ENCODE assay signal across 8 cellular contexts in the genomic region with DNA sequence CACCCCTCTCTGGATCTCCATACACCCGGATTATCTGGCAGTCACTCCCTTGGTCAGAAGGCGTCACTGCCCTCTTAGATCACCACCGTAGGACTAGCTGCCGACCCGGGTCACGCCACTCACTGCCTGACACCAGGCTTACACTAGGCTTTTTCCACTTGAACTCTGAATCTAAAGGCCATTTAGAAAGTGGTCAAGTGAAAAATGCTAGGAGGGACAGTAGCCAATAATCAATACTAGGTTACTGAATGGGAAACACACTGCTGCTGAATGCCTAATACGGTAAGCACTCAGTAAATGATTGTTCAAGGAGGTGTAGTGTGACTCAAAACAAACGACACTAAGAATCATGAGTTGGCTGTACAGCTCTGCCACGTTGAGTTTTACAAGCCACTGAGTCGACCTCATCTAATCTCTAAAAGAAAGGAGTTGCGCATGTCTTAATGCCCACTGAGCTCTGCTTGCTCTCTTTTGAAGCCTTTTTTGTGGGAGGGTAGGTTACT. TPM values are rescaled to one million over a fixed set of nuclear protein-coding genes. Genes with fewer than 3 reads are reported as not detected.
DNase-seq lines count a peak whose midpoint lies in the region; ATAC-seq, FAIRE-seq and TF ChIP-seq lines count a peak whose summit lies in the region.

No MANE protein-coding gene starts in this region.

- peak overlapping the region; percentile 99 for H3K27ac Mint-ChIP-seq in HFFc6
- H3K27ac Mint-ChIP-seq in stimulated activated effector memory CD8-positive, alpha-beta T cell treated with anti-CD3 and anti-CD28 coated beads, Interleukin-12 subunit alpha, Interleukin-12 subunit beta, amount 100 ng/mL, for 72 hours = peak overlapping the region; percentile 98

- peak overlapping the region; percentile 88 for H3K4me3 ChIP-seq in astrocyte of the cerebellum (ENCODE audit: low read depth, low read length)

- ATAC-seq in stimulated activated effector memory CD8-positive, alpha-beta T cell treated with anti-CD3 and anti-CD28 coated beads, Interleukin-12 subunit alpha, Interleukin-12 subunit beta, amount 100 ng/mL, for 72 hours = peak; percentile 86

- H3K9me3 Mint-ChIP-seq in HFFc6 = no peaks in the 10 kb centered on the region
- no peaks in the 10 kb centered on the region for H3K9me3 Mint-ChIP-seq in stimulated activated effector memory CD8-positive, alpha-beta T cell treated with anti-CD3 and anti-CD28 coated beads, Interleukin-12 subunit alpha, Interleukin-12 subunit beta, amount 100 ng/mL, for 72 hours

- peaks cover 57% of the 10 kb centered on the region for H3K4me1 Mint-ChIP-seq in HFFc6 (ENCODE audit: low read depth)
- peaks cover 37% of the 10 kb centered on the region for H3K4me1 Mint-ChIP-seq in stimulated activated effector memory CD8-positive, alpha-beta T cell treated with anti-CD3 and anti-CD28 coated beads, Interleukin-12 subunit alpha, Interleukin-12 subunit beta, amount 100 ng/mL, for 72 hours

- H3K27me3 Mint-ChIP-seq in HFFc6 (ENCODE audit: insufficient read depth) = peaks cover 3% of the 10 kb centered on the region; the same call in 1 of the 2 replicates

- peaks cover 20% of the 10 kb centered on the region for H3K36me3 Mint-ChIP-seq in HFFc6 (ENCODE audit: low read depth)
- H3K36me3 Mint-ChIP-seq in stimulated activated effector memory CD8-positive, alpha-beta T cell treated with anti-CD3 and anti-CD28 coated beads, Interleukin-12 subunit alpha, Interleukin-12 subunit beta, amount 100 ng/mL, for 72 hours = peaks cover 21% of the 10 kb centered on the region

- no peak for TF ChIP-seq CTCF in 22Rv1 (IDR thresholded peaks at IDR 0.05)
- TF ChIP-seq CTCF in HFFc6 (IDR thresholded peaks at IDR 0.05) = no peak
- no peak for TF ChIP-seq CTCF in astrocyte of the cerebellum (IDR thresholded peaks at IDR 0.05; ENCODE audit: low read depth, low read length, missing control alignments)

- DNase-seq in GM04503 (ENCODE audit: low read depth) (peak; percentile 19), HFFc6 (peak; percentile 57), MV-4-11 (lab: John Stamatoyannopoulos, UW) (peak; percentile 37), astrocyte of the cerebellum (ENCODE audit: low read depth) (no peak)
- no peak for DNase-seq in stimulated activated effector memory CD8-positive, alpha-beta T cell treated with anti-CD3 and anti-CD28 coated beads, Interleukin-12 subunit alpha, Interleukin-12 subunit beta, amount 100 ng/mL, for 72 hours (ENCODE audit: low spot score in 2 of 2)
- DNase-seq in activated CD8-positive, alpha-beta memory T cell treated with anti-CD3 and anti-CD28 coated beads, Interleukin-2, amount 50 U/mL, for 48 hours = no peak

- H3K4me3 Mint-ChIP-seq in HFFc6 = peak overlapping the region; percentile 98
- peak overlapping the region; percentile 88 for H3K4me3 Mint-ChIP-seq in stimulated activated effector memory CD8-positive, alpha-beta T cell treated with anti-CD3 and anti-CD28 coated beads, Interleukin-12 subunit alpha, Interleukin-12 subunit beta, amount 100 ng/mL, for 72 hours

- peak; percentile 78 for FAIRE-seq in islet of Langerhans (lab: Jason Lieb, UNC)

- peak overlapping the region; percentile 87 for H3K27ac ChIP-seq in 22Rv1

- in situ Hi-C loops in astrocyte of the cerebellum (cut with HindIII; ENCODE audit: low sequenced_read_pairs) = no loop called here

RNA-seq across cellular contexts. Expression of a gene that starts 0.7 kb away (rescaled TPM):
- 10 to 100 TPM; 28.4 to 34.3 (median 32.1) TPM for total RNA-seq in HFFc6 (2021; fragmentation: NEBNext Ultra II Directional; extraction: Animal tissue kit (Norgen Biotek cat#: 25700))

Comparison
In these comparisons a context has a peak if more than half of its experiments do, and no peak if none do; other contexts are left out.
1. DNase-seq: peak in GM04503 (single experiment), HFFc6 (single experiment) and MV-4-11 (single experiment); none in astrocyte of the cerebellum (single experiment), stimulated activated effector memory CD8-positive, alpha-beta T cell treated with anti-CD3 and anti-CD28 coated beads, Interleukin-12 subunit alpha, Interleukin-12 subunit beta, amount 100 ng/mL, for 72 hours (0 of 2) and activated CD8-positive, alpha-beta memory T cell treated with anti-CD3 and anti-CD28 coated beads, Interleukin-2, amount 50 U/mL, for 48 hours (single experiment).